Comparison of ENCODE assay signal across 15 cellular contexts in the genomic region with DNA sequence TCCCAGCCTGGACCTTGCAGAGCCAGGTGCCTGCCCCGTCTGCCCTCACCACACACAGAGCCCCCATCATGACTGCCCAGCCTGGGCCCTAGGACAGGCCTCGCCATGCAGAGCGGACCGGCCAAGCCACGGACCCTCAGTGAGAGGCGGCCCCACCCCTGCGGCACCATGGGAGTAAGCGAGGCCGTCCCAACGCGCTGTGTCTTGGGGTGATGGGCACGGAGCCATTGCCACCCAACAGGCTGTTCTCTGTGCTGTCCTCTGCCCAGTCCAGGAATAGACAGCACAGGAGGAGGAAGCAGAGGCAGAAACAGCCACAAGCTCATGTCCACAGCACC. TPM values are rescaled to one million over a fixed set of nuclear protein-coding genes. Genes with fewer than 3 reads are reported as not detected.
A peak's percentile ranks its signal among the peaks of the same experiment; 100 is the strongest.
DNase-seq lines count a peak whose midpoint lies in the region; ATAC-seq and TF ChIP-seq lines count a peak whose summit lies in the region.
"Had no signal": no experiment of that assay in that cellular context is flagged by ENCODE, and none has a peak within 500 bp of the region (broad histone marks: within the 10 kb centered on the region; RNA-seq: fewer than 3 reads in every experiment).

No MANE protein-coding gene starts in this region.

- WGBS in spleen, 5 donors = 92 to 97% (median 95%) methylated on average over 9 to 12 of the region's 12 CpGs

- intact Hi-C loops in Right ventricle myocardium superior (cut with DNase I) (no loop called here), cardiac septum (cut with DNase I) (no loop called here), spleen (cut with DNase I; ENCODE audit: low total_unique reads) (no loop called here)

- no peak overlapping the region for H3K27ac Mint-ChIP-seq in glutamatergic neuron (ENCODE audit: unreplicated experiment)
- H3K27ac Mint-ChIP-seq: CD4-positive, CD25-positive, alpha-beta regulatory T cell had no signal

- no peaks in the 10 kb centered on the region for H3K4me1 Mint-ChIP-seq in glutamatergic neuron (ENCODE audit: low read depth, unreplicated experiment)

- H3K4me1 ChIP-seq in RWPE2 (ENCODE audit: insufficient read depth, poor library complexity, severe bottlenecking) = peaks cover 20% of the 10 kb centered on the region
- H3K4me1 ChIP-seq in spleen = peaks cover 0 to 16% (median 10%) of the 10 kb centered on the region in 6 donors

- H3K4me3 ChIP-seq in RWPE2 (ENCODE audit: severe bottlenecking) (no peak overlapping the region), spleen (no peak overlapping the region)
- H3K4me3 ChIP-seq: BLaER1 treated with 17β-estradiol and CSF1 and Interleukin-3, amounts not matched to agents 10 nM and 100 nM; GM12878 had no signal

- no peaks in the 10 kb centered on the region for H3K36me3 Mint-ChIP-seq in glutamatergic neuron (ENCODE audit: unreplicated experiment)
- H3K36me3 Mint-ChIP-seq: CD4-positive, CD25-positive, alpha-beta regulatory T cell had no signal

- no peak overlapping the region for H3K4me3 Mint-ChIP-seq in glutamatergic neuron (ENCODE audit: unreplicated experiment)
- H3K4me3 Mint-ChIP-seq: CD4-positive, CD25-positive, alpha-beta regulatory T cell had no signal

- no peak for ATAC-seq in Right ventricle myocardium superior (ENCODE audit: poor library complexity)
- ATAC-seq in RWPE2 (ENCODE audit: low read depth) = no peak
- no peak for ATAC-seq in HG03025 (IDR thresholded peaks at IDR 0.05; ENCODE audit: low FRiP score, unreplicated experiment)
- ATAC-seq: GM12878 had no signal

- no peak overlapping the region for H3K27ac ChIP-seq in RWPE2 (ENCODE audit: poor library complexity, severe bottlenecking)
- no peak overlapping the region for H3K27ac ChIP-seq in spleen
- H3K27ac ChIP-seq: BLaER1 treated with 17β-estradiol and CSF1 and Interleukin-3, amounts not matched to agents 10 nM and 100 nM; HL-60 had no signal

- no peak for TF ChIP-seq CTCF in RWPE2 (IDR thresholded peaks at IDR 0.05; ENCODE audit: poor library complexity, severe bottlenecking)
- no peak for TF ChIP-seq CTCF in glutamatergic neuron (IDR thresholded peaks at IDR 0.05; ENCODE audit: partially characterized antibody, unreplicated experiment)
- no peak for TF ChIP-seq CTCF in spleen (IDR thresholded peaks at IDR 0.05 in 8 of 11, conservative IDR thresholded peaks at IDR 0.05 in 3 of 11)

- peaks cover 7% of the 10 kb centered on the region for H3K9me3 Mint-ChIP-seq in glutamatergic neuron (ENCODE audit: unreplicated experiment)

- H3K27me3 Mint-ChIP-seq in glutamatergic neuron (ENCODE audit: unreplicated experiment) = peaks cover 14% of the 10 kb centered on the region
- H3K27me3 Mint-ChIP-seq: CD4-positive, CD25-positive, alpha-beta regulatory T cell had no signal

- H3K9me3 ChIP-seq in RWPE2 (ENCODE audit: severe bottlenecking) (no peaks in the 10 kb centered on the region), spleen (no peaks in the 10 kb centered on the region)

- peak; percentile 30 for DNase-seq in Right ventricle myocardium superior
- no peak for DNase-seq in cardiac septum (ENCODE audit: low spot score)
- DNase-seq in RWPE2 (ENCODE audit: low spot score) = peak; percentile 38
- DNase-seq in glutamatergic neuron = peak; percentile 13
- peak; percentile 61 for DNase-seq in spleen
- no peak for DNase-seq in activated gamma-delta T cell treated with Interleukin-2 at 50 U/mL for 16 hours
- no peak for DNase-seq in AG08395 (ENCODE audit: low spot score)
- DNase-seq: 8988T; CD4-positive, CD25-positive, alpha-beta regulatory T cell; DMS 273 treated with DMSO at 0.1 percent for 48 hours; HCEC 1CT had no signal

- H3K27me3 ChIP-seq in RWPE2 (ENCODE audit: insufficient read depth, poor library complexity, severe bottlenecking) = no peaks in the 10 kb centered on the region
- peaks cover 0 to 55% (median 21%) of the 10 kb centered on the region in 7 donors for H3K27me3 ChIP-seq in spleen (replicated peaks in 1 of 7)

- no peak for TF ChIP-seq POLR2A in spleen (IDR thresholded peaks at IDR 0.05)

- H3K36me3 ChIP-seq in RWPE2 (ENCODE audit: low read depth) (no peaks in the 10 kb centered on the region), spleen (no peaks in the 10 kb centered on the region)
- H3K36me3 ChIP-seq: BLaER1 treated with 17β-estradiol and CSF1 and Interleukin-3, amounts not matched to agents 10 nM and 100 nM had no signal

RNA-seq across cellular contexts. Expression of a gene that starts 39.2 kb away (rescaled TPM):
- total RNA-seq in Right ventricle myocardium superior = not detected
- total RNA-seq in cardiac septum = not detected
- 13.7 TPM for total RNA-seq in glutamatergic neuron (ENCODE audit: unreplicated experiment)
- 1 to 10 TPM in 5 of 7 donors, under 1 TPM in 2; 0.52 to 2.4 (median 1.4) TPM for total RNA-seq in spleen
- polyA plus RNA-seq in spleen = under 1 TPM; 0.20 to 0.51 (median 0.30) TPM
- total RNA-seq: GM12878 had no signal

Comparison
In these comparisons a context has a peak if more than half of its experiments do, and no peak if none do; other contexts are left out.
1. DNase-seq: peak in Right ventricle myocardium superior (single experiment), RWPE2 (single experiment), glutamatergic neuron (single experiment) and spleen (single experiment); none in cardiac septum (single experiment), activated gamma-delta T cell treated with Interleukin-2 at 50 U/mL for 16 hours (single experiment) and AG08395 (single experiment).